In the genomic region with DNA sequence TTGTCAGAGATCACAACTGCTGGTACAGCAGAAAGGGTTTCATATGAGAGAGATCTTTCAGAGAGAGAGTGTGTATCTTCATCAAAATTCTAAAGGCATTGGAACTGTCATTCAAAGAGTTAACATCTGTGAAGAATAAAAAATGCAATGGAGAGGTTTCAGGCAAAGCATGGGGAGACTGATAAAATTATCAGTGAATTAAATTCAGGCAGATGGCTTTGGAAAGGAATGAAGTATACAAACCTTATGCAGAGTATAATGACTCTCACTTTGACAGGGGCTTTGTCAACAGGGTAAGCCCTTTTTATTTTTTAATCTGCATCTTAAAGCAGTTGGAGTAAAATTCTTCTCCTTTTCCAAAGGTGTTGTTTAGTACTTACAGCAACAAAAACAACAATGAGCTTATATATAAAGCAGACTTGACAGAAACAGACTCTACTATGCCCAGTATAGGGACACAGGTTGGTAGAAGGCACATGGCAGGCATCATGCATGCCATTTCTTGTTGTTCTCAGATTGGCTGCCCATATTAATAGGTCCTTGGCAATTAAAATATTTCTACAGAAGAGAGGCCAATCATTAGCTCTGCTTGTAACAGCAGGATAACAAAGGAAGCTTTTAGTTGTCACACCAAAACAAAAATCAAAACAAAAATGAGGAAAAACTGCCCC, we compare ENCODE assay signal across 24 cellular contexts. TPM values are rescaled to one million over a fixed set of nuclear protein-coding genes. Genes with fewer than 3 reads are reported as not detected.
"Had no signal": no experiment of that assay in that cellular context is flagged by ENCODE, and none has a peak within 500 bp of the region (broad histone marks: within the 10 kb centered on the region; RNA-seq: fewer than 3 reads in every experiment).

No MANE protein-coding gene starts in this region.

- H3K27me3 ChIP-seq: colonic mucosa, esophagus squamous epithelium, right atrium auricular region had no signal

- H3K4me1 ChIP-seq: colonic mucosa, esophagus squamous epithelium, right atrium auricular region had no signal

- H3K36me3 ChIP-seq: colonic mucosa, esophagus squamous epithelium, right atrium auricular region had no signal

- H3K4me1 Mint-ChIP-seq: activated CD4-positive, alpha-beta T cell treated with anti-CD3 and anti-CD28 coated beads, Interleukin-2, amount 10 ng/mL, durations not matched to agents 24 days and 14 days had no signal

- H3K36me3 Mint-ChIP-seq: activated naive CD4-positive, alpha-beta T cell treated with anti-CD3 and anti-CD28 coated beads, Interleukin-2, amount 50 U/mL, for 72 hours; natural killer cell treated with Interleukin-12 subunit alpha and Interleukin-12 subunit beta and Interleukin-15 and Interleukin-18, amount 100 ng/mL, for 72 hours had no signal

- H3K27ac ChIP-seq: colonic mucosa, esophagus squamous epithelium, right atrium auricular region, skin epidermis had no signal

- H3K4me3 ChIP-seq: colonic mucosa, esophagus squamous epithelium, right atrium auricular region, skin epidermis had no signal

- H3K9me3 ChIP-seq: colonic mucosa, esophagus squamous epithelium, right atrium auricular region had no signal

- H3K4me3 Mint-ChIP-seq: activated CD4-positive, alpha-beta T cell treated with anti-CD3 and anti-CD28 coated beads, Interleukin-2, amount 10 ng/mL, durations not matched to agents 24 days and 14 days; activated CD8-positive, alpha-beta T cell treated with anti-CD3 and anti-CD28 coated beads, Interleukin-2, amount 10 ng/mL, durations not matched to agents 7 days and 5 days; activated T-cell treated with anti-CD3 and anti-CD28 coated beads, Interleukin-2, amount 50 U/mL, for 72 hours; natural killer cell treated with Interleukin-12 subunit alpha and Interleukin-12 subunit beta and Interleukin-15 and Interleukin-18, amount 100 ng/mL, for 72 hours had no signal

- H3K27ac Mint-ChIP-seq: activated CD4-positive, alpha-beta T cell treated with anti-CD3 and anti-CD28 coated beads, Interleukin-2, amount 10 ng/mL, durations not matched to agents 24 days and 14 days; activated CD8-positive, alpha-beta T cell treated with anti-CD3 and anti-CD28 coated beads, Interleukin-2, amount 10 ng/mL, durations not matched to agents 7 days and 5 days; activated naive CD4-positive, alpha-beta T cell treated with anti-CD3 and anti-CD28 coated beads, Interleukin-2, amount 50 U/mL, for 72 hours; activated T-cell treated with anti-CD3 and anti-CD28 coated beads, Interleukin-2, amount 50 U/mL, for 72 hours; natural killer cell treated with Interleukin-12 subunit alpha and Interleukin-12 subunit beta and Interleukin-15 and Interleukin-18, amount 100 ng/mL, for 72 hours had no signal

- DNase-seq: activated CD4-positive, alpha-beta T cell treated with anti-CD3 and anti-CD28 coated beads, Interleukin-2, amount 10 ng/mL, durations not matched to agents 24 days and 14 days; activated CD4-positive, CD25-positive, alpha-beta regulatory T cell; activated CD8-positive, alpha-beta memory T cell treated with anti-CD3 and anti-CD28 coated beads, Interleukin-2, amount 50 U/mL, for 4 hours; activated CD8-positive, alpha-beta T cell treated with anti-CD3 and anti-CD28 coated beads, Interleukin-2, amount 10 ng/mL, durations not matched to agents 7 days and 5 days; activated gamma-delta T cell; activated T-cell treated with anti-CD3 and anti-CD28 coated beads, Interleukin-2, amount 50 U/mL, for 72 hours; colonic mucosa; esophagus squamous epithelium; mesendoderm; stimulated activated CD4-positive, alpha-beta T cell treated with anti-CD3 and anti-CD28 coated beads, Interleukin-15, amount 100 ng/mL, for 24 hours; stimulated activated CD4-positive, alpha-beta T cell treated with anti-CD3 and anti-CD28 coated beads, Interleukin-4, amount 100 ng/mL, for 1 hour; stimulated activated naive CD4-positive, alpha-beta T cell; trophoblast cell had no signal

- H3K9me3 Mint-ChIP-seq: activated CD4-positive, alpha-beta T cell treated with anti-CD3 and anti-CD28 coated beads, Interleukin-2, amount 10 ng/mL, durations not matched to agents 24 days and 14 days; activated naive CD4-positive, alpha-beta T cell treated with anti-CD3 and anti-CD28 coated beads, Interleukin-2, amount 50 U/mL, for 72 hours; natural killer cell treated with Interleukin-12 subunit alpha and Interleukin-12 subunit beta and Interleukin-15 and Interleukin-18, amount 100 ng/mL, for 72 hours had no signal

RNA-seq across cellular contexts. Expression of gene NXPH1, which starts 54.9 kb away (rescaled TPM):
- total RNA-seq: activated CD4-positive, alpha-beta T cell treated with anti-CD3 and anti-CD28 coated beads, Interleukin-2, amount 10 ng/mL, durations not matched to agents 24 days and 14 days; activated CD8-positive, alpha-beta T cell treated with anti-CD3 and anti-CD28 coated beads, Interleukin-2, amount 10 ng/mL, durations not matched to agents 7 days and 5 days; activated naive CD4-positive, alpha-beta T cell treated with anti-CD3 and anti-CD28 coated beads, Interleukin-2, amount 50 U/mL, for 72 hours; activated T-cell treated with anti-CD3 and anti-CD28 coated beads, Interleukin-2, amount 50 U/mL, for 72 hours; endothelial cell of umbilical vein; esophagus squamous epithelium; fibroblast of villous mesenchyme; kidney epithelial cell; liver; natural killer cell treated with Interleukin-12 subunit alpha and Interleukin-12 subunit beta and Interleukin-15 and Interleukin-18, amount 100 ng/mL, for 72 hours; posterior vena cava; right atrium auricular region; subcutaneous adipose tissue; T-helper 2 cell treated with Interferon-gamma antibody and Interleukin-4, amounts not matched to agents 100 ng/mL and 5 ng/mL, for 36 hours had no signal
- polyA plus RNA-seq: endothelial cell of umbilical vein, liver had no signal
